13 cellular contexts compared by ENCODE assay signal in genomic region chr6:74705451-74705850, GRCh38.
"Had no signal": no experiment of that assay in that cellular context is flagged by ENCODE, and none has a peak within 500 bp of the region (broad histone marks: within the 10 kb centered on the region; RNA-seq: fewer than 3 reads in every experiment).

No MANE protein-coding gene starts in this region.

- H3K27me3 ChIP-seq: colonic mucosa, esophagus muscularis mucosa, foreskin keratinocyte had no signal

- DNase-seq: activated CD4-positive, CD25-positive, alpha-beta regulatory T cell treated with anti-CD3 and anti-CD28 coated beads, Interleukin-2, amount 50 U/mL, for 72 hours; activated naive CD4-positive, alpha-beta T cell treated with anti-CD3 and anti-CD28 coated beads for 36 hours; caudate nucleus; colonic mucosa; head of caudate nucleus; left colon; midbrain; stimulated activated CD4-positive, alpha-beta T cell treated with anti-CD3 and anti-CD28 coated beads, Interleukin-2, amount 100 ng/mL, for 24 hours; T-helper 9 cell had no signal

- H3K4me3 ChIP-seq: colonic mucosa, esophagus muscularis mucosa, lung, thoracic aorta had no signal

- H3K4me1 ChIP-seq: colonic mucosa, foreskin keratinocyte had no signal

- H3K27ac ChIP-seq: colonic mucosa, esophagus muscularis mucosa, foreskin keratinocyte, thoracic aorta had no signal

- H3K9me3 ChIP-seq: colonic mucosa, esophagus muscularis mucosa, thoracic aorta had no signal

- H3K36me3 ChIP-seq: colonic mucosa, esophagus muscularis mucosa, thoracic aorta had no signal
